Comparison of ENCODE assay signal across 29 cellular contexts in genomic region chr9:2826291-2826690, GRCh38.
"Had no signal": no experiment of that assay in that cellular context is flagged by ENCODE, and none has a peak within 500 bp of the region (broad histone marks: within the 10 kb centered on the region; RNA-seq: fewer than 3 reads in every experiment).

No MANE protein-coding gene starts in this region.

- H3K27ac Mint-ChIP-seq: activated B cell treated with CpG ODN at 0.5 μM for 24 hours; activated CD8-positive, alpha-beta T cell treated with anti-CD3 and anti-CD28 coated beads for 36 hours; activated naive CD8-positive, alpha-beta T cell; activated T-helper 1 cell treated with anti-CD3 and anti-CD28 coated beads, Interleukin-12 subunit alpha, Interleukin-12 subunit beta, Interleukin-2, Interleukin-4 antibody, amounts not matched to agents 30 ng/mL and 10 ng/mL and 1 ng/mL, durations not matched to agents 14 hours and 24 hours and 36 hours; T-helper 17 cell; T-helper 2 cell treated with Interferon-gamma antibody and Interleukin-4, amounts not matched to agents 5 μg/mL and 100 μg/mL, for 36 hours had no signal

- H3K4me3 Mint-ChIP-seq: activated B cell treated with CpG ODN at 0.5 μM for 24 hours; activated CD8-positive, alpha-beta T cell treated with anti-CD3 and anti-CD28 coated beads for 36 hours; activated naive CD8-positive, alpha-beta T cell; activated T-cell treated with anti-CD3 and anti-CD28 coated beads, Interleukin-2, amount 50 U/mL, for 4 hours; activated T-helper 1 cell treated with anti-CD3 and anti-CD28 coated beads, Interleukin-12 subunit alpha, Interleukin-12 subunit beta, Interleukin-2, Interleukin-4 antibody, amounts not matched to agents 30 ng/mL and 10 ng/mL and 1 ng/mL, durations not matched to agents 14 hours and 24 hours and 36 hours; T-helper 17 cell; T-helper 2 cell treated with Interferon-gamma antibody and Interleukin-4, amounts not matched to agents 5 μg/mL and 100 μg/mL, for 36 hours had no signal

- FAIRE-seq: endometrium, endothelial cell of umbilical vein, frontal cortex had no signal

- ATAC-seq: activated CD4-positive, CD25-positive, alpha-beta regulatory T cell treated with anti-CD3 and anti-CD28 coated beads, Interleukin-2, amount 50 U/mL, for 24 hours; activated CD8-positive, alpha-beta T cell treated with anti-CD3 and anti-CD28 coated beads for 36 hours; activated T-cell treated with anti-CD3 and anti-CD28 coated beads, Interleukin-2, amount 50 U/mL, for 4 hours; body of pancreas; T-helper 17 cell had no signal

- H3K9me3 Mint-ChIP-seq: activated B cell treated with CpG ODN at 0.5 μM for 24 hours; activated CD8-positive, alpha-beta T cell treated with anti-CD3 and anti-CD28 coated beads for 36 hours; activated T-cell treated with anti-CD3 and anti-CD28 coated beads, Interleukin-2, amount 50 U/mL, for 4 hours; activated T-helper 1 cell treated with anti-CD3 and anti-CD28 coated beads, Interleukin-12 subunit alpha, Interleukin-12 subunit beta, Interleukin-2, Interleukin-4 antibody, amounts not matched to agents 30 ng/mL and 10 ng/mL and 1 ng/mL, durations not matched to agents 14 hours and 24 hours and 36 hours; T-helper 2 cell treated with Interferon-gamma antibody and Interleukin-4, amounts not matched to agents 5 μg/mL and 100 μg/mL, for 36 hours had no signal

- H3K27me3 Mint-ChIP-seq: activated B cell treated with CpG ODN at 0.5 μM for 24 hours; activated CD8-positive, alpha-beta T cell treated with anti-CD3 and anti-CD28 coated beads for 36 hours; activated naive CD8-positive, alpha-beta T cell; T-helper 17 cell had no signal

- DNase-seq: activated B cell treated with CpG ODN at 0.5 μM for 24 hours; activated CD4-positive, alpha-beta T cell treated with anti-CD3 and anti-CD28 coated beads for 48 hours; activated CD4-positive, alpha-beta T cell treated with anti-CD3 and anti-CD28 coated beads, Interleukin-2, amount 50 U/mL, for 1 hour; activated CD4-positive, alpha-beta T cell treated with anti-CD3 and anti-CD28 coated beads, Interleukin-2, amount 50 U/mL, for 48 hours; activated CD8-positive, alpha-beta memory T cell treated with anti-CD3 and anti-CD28 coated beads for 24 hours; activated CD8-positive, alpha-beta T cell treated with anti-CD3 and anti-CD28 coated beads for 36 hours; activated gamma-delta T cell treated with Interleukin-2 at 50 U/mL for 16 hours; activated naive CD4-positive, alpha-beta T cell treated with anti-CD3 and anti-CD28 coated beads, Interleukin-2, amount 50 U/mL, for 16 hours; activated naive CD4-positive, alpha-beta T cell treated with Interleukin-2 at 50 U/mL for 16 hours; activated T-cell treated with anti-CD3 and anti-CD28 coated beads, Interleukin-2, amount 50 U/mL, for 4 hours; amygdala; aorta; body of pancreas; caudate nucleus; colonic mucosa; effector CD8-positive, alpha-beta T cell; esophagus squamous epithelium; head of caudate nucleus; T-helper 1 cell; T-helper 17 cell; T1000; WERI-Rb-1 had no signal
